26 cellular contexts compared by ENCODE assay signal in genomic region chr2:1602359-1603010, GRCh38.
DNase-seq lines count a peak whose midpoint lies in the region; ATAC-seq and TF ChIP-seq lines count a peak whose summit lies in the region.
"Had no signal": no experiment of that assay in that cellular context is flagged by ENCODE, and none has a peak within 500 bp of the region (broad histone marks: within the 10 kb centered on the region; RNA-seq: fewer than 3 reads in every experiment).

No MANE protein-coding gene starts in this region.

- peak overlapping the region; percentile 21 for H3K4me3 Mint-ChIP-seq in glutamatergic neuron (ENCODE audit: unreplicated experiment)
- H3K4me3 Mint-ChIP-seq: activated CD8-positive, alpha-beta memory T cell treated with anti-CD3 and anti-CD28 coated beads, Interleukin-2, amount 10 ng/mL, durations not matched to agents 7 days and 5 days; activated T-cell treated with anti-CD3 and anti-CD28 coated beads, Interleukin-2, amount 50 U/mL, for 4 hours; B cell; endodermal cell; T-cell had no signal

- H3K4me1 ChIP-seq in BLaER1 (peaks cover 100% of the 10 kb centered on the region), IMR-90 (ENCODE audit: control insufficient read depth, insufficient read depth, low read length) (peaks cover 38% of the 10 kb centered on the region), osteoblast (ENCODE audit: insufficient read depth, low read length) (peaks cover 10% of the 10 kb centered on the region), foreskin keratinocyte (peaks cover 12% of the 10 kb centered on the region)
- H3K4me1 ChIP-seq: pancreas had no signal

- H3K79me1 ChIP-seq in IMR-90 (ENCODE audit: low read depth in 1 of 2, low read length in 2 of 2) = no peaks in the 10 kb centered on the region

- peaks cover 6% of the 10 kb centered on the region for H3K9me3 Mint-ChIP-seq in glutamatergic neuron (ENCODE audit: unreplicated experiment)
- H3K9me3 Mint-ChIP-seq: activated T-cell treated with anti-CD3 and anti-CD28 coated beads, Interleukin-2, amount 50 U/mL, for 4 hours; endodermal cell; T-cell had no signal

- no peaks in the 10 kb centered on the region; the same call in 1 of the 2 replicates for H4K20me1 ChIP-seq in BLaER1
- no peaks in the 10 kb centered on the region; the same call in 1 of the 2 replicates for H4K20me1 ChIP-seq in IMR-90 (ENCODE audit: insufficient read depth, low read length)
- no peaks in the 10 kb centered on the region for H4K20me1 ChIP-seq in osteoblast (ENCODE audit: insufficient read depth, low read length)

- no peak overlapping the region for H4K8ac ChIP-seq in IMR-90 (ENCODE audit: low read depth in 2 of 2, low read length in 2 of 2)

- POLR2A ChIA-PET in IMR-90 (lab: Charles Lee; ENCODE audit: unreplicated experiment) = no interaction called here

- no peak for ATAC-seq in IMR-90 (ENCODE audit: low read depth)
- ATAC-seq in foreskin keratinocyte = no peak
- ATAC-seq in GM21825 (IDR thresholded peaks at IDR 0.05; ENCODE audit: unreplicated experiment) = no peak
- ATAC-seq: activated CD8-positive, alpha-beta memory T cell treated with anti-CD3 and anti-CD28 coated beads, Interleukin-2, amount 10 ng/mL, durations not matched to agents 7 days and 5 days; activated T-cell treated with anti-CD3 and anti-CD28 coated beads, Interleukin-2, amount 50 U/mL, for 4 hours; T-cell had no signal

- BruUV-seq in IMR-90 (replicated peaks; lab: Mats Ljungman, UMichigan) = no TSS peak

- CTCF ChIA-PET in IMR-90 (lab: Yijun Ruan, JAX) = no interaction called here

- no peak overlapping the region for H2BK5ac ChIP-seq in IMR-90 (ENCODE audit: low read depth, low read length, poor library complexity, severe bottlenecking)

- H4K5ac ChIP-seq in IMR-90 (ENCODE audit: low read depth, low read length) = no peak overlapping the region

- H3K23ac ChIP-seq in IMR-90 (ENCODE audit: low read depth, low read length) = no peak overlapping the region

- H3K4ac ChIP-seq in IMR-90 (ENCODE audit: low read depth, low read length) = peak overlapping the region; percentile 36; the same call in 1 of the 2 replicates

- no peak overlapping the region; the same call in none of the 2 replicates for H2BK120ac ChIP-seq in IMR-90 (ENCODE audit: low read depth, low read length)

- peak overlapping the region; percentile 21; the same call in 1 of the 2 replicates for H4K91ac ChIP-seq in IMR-90 (ENCODE audit: insufficient read depth, low read depth, low read length)

- WGBS in IMR-90 (ENCODE audit: extremely low coverage in 2 of 2, insufficient read length in 1 of 2), 2 experiments = 94% methylated on average over 4 of the region's 14 CpGs; no CpG with 5 or more reads in 1 of the 2 experiments

- no peaks in the 10 kb centered on the region for H3K79me2 ChIP-seq in osteoblast (ENCODE audit: insufficient read depth, low read length)

- H2AFZ ChIP-seq in IMR-90 (replicated peaks; ENCODE audit: low read length, poor library complexity) (no peak overlapping the region), osteoblast (ENCODE audit: low read length) (no peak overlapping the region)

- peaks cover 3% of the 10 kb centered on the region for H3K27me3 Mint-ChIP-seq in glutamatergic neuron (ENCODE audit: unreplicated experiment)
- H3K27me3 Mint-ChIP-seq: activated CD8-positive, alpha-beta memory T cell treated with anti-CD3 and anti-CD28 coated beads, Interleukin-2, amount 10 ng/mL, durations not matched to agents 7 days and 5 days had no signal

- peaks cover 28% of the 10 kb centered on the region for H3K9me1 ChIP-seq in IMR-90 (ENCODE audit: insufficient read depth, low read length)

- H2AK9ac ChIP-seq in IMR-90 (replicated peaks; ENCODE audit: low read depth, low read length, poor library complexity) = no peak overlapping the region

- no peak overlapping the region for H3K14ac ChIP-seq in IMR-90 (replicated peaks; ENCODE audit: low read depth, low read length)

- in situ Hi-C loops in IMR-90 (cut with MboI; ENCODE audit: low sequenced_read_pairs) = no loop called here

- H3K36me3 ChIP-seq in BLaER1 (no peaks in the 10 kb centered on the region), IMR-90 (ENCODE audit: control insufficient read depth, insufficient read depth, low read length) (no peaks in the 10 kb centered on the region), osteoblast (ENCODE audit: insufficient read depth, low read length) (no peaks in the 10 kb centered on the region)
- H3K36me3 ChIP-seq: pancreas had no signal

- peaks cover 15% of the 10 kb centered on the region for H3K4me1 Mint-ChIP-seq in glutamatergic neuron (ENCODE audit: low read depth, unreplicated experiment)
- H3K4me1 Mint-ChIP-seq: activated CD8-positive, alpha-beta memory T cell treated with anti-CD3 and anti-CD28 coated beads, Interleukin-2, amount 10 ng/mL, durations not matched to agents 7 days and 5 days; T-cell had no signal

- no peak overlapping the region for H3K27ac ChIP-seq in BLaER1
- H3K27ac ChIP-seq in IMR-90 (ENCODE audit: insufficient read depth, low read length) = no peak overlapping the region
- H3K27ac ChIP-seq in osteoblast (ENCODE audit: low read depth, low read length) = no peak overlapping the region
- no peak overlapping the region for H3K27ac ChIP-seq in foreskin keratinocyte
- H3K27ac ChIP-seq: pancreas had no signal

- H3K27ac Mint-ChIP-seq in glutamatergic neuron (ENCODE audit: unreplicated experiment) = no peak overlapping the region
- H3K27ac Mint-ChIP-seq: activated CD8-positive, alpha-beta memory T cell treated with anti-CD3 and anti-CD28 coated beads, Interleukin-2, amount 10 ng/mL, durations not matched to agents 7 days and 5 days; B cell; endodermal cell; T-cell had no signal

- H2BK15ac ChIP-seq in IMR-90 (ENCODE audit: low read depth, low read length) = no peak overlapping the region; the same call in 2 of the 3 replicates

- H3K4me3 ChIP-seq in BLaER1 (no peak overlapping the region), IMR-90 (ENCODE audit: insufficient read depth, low read depth, low read length) (no peak overlapping the region), osteoblast (ENCODE audit: insufficient read depth, low read length) (no peak overlapping the region)
- H3K4me3 ChIP-seq: lung, pancreas, smooth muscle cell had no signal

- TF ChIP-seq CTCF in IMR-90 (conservative IDR thresholded peaks at IDR 0.05; ENCODE audit: low read depth, low read length) (no peak), glutamatergic neuron (IDR thresholded peaks at IDR 0.05; ENCODE audit: partially characterized antibody, unreplicated experiment) (no peak), osteoblast (IDR thresholded peaks at IDR 0.05; ENCODE audit: extremely low read depth, low read depth, low read length) (no peak), foreskin keratinocyte (conservative IDR thresholded peaks at IDR 0.05) (no peak)

- peak overlapping the region; percentile 44 for H3K4me2 ChIP-seq in BLaER1
- H3K4me2 ChIP-seq in IMR-90 (ENCODE audit: low read depth, low read length) = no peak overlapping the region
- no peak overlapping the region for H3K4me2 ChIP-seq in osteoblast (ENCODE audit: insufficient read depth, low read length)
- H3K4me2 ChIP-seq: smooth muscle cell had no signal

- H3K9ac ChIP-seq in BLaER1 (no peak overlapping the region), IMR-90 (ENCODE audit: low read depth, low read length) (no peak overlapping the region)

- dilution Hi-C loops in IMR-90 (cut with HindIII; ENCODE audit: low sequenced_read_pairs, unreplicated experiment) = no loop called here

- no peak for TF ChIP-seq POLR2A in IMR-90 (IDR thresholded peaks at IDR 0.05; ENCODE audit: low read depth, low read length)

- no peak overlapping the region; the same call in 1 of the 2 replicates for H2BK20ac ChIP-seq in IMR-90 (ENCODE audit: low read depth, low read length)

- H3K9me3 ChIP-seq in BLaER1 = no peaks in the 10 kb centered on the region
- H3K9me3 ChIP-seq in IMR-90 (ENCODE audit: control insufficient read depth, insufficient read depth, low read length) = no peaks in the 10 kb centered on the region
- no peaks in the 10 kb centered on the region for H3K9me3 ChIP-seq in osteoblast (ENCODE audit: low read depth, low read length)
- H3K9me3 ChIP-seq: pancreas had no signal

- H3K27me3 ChIP-seq in BLaER1 = no peaks in the 10 kb centered on the region
- no peaks in the 10 kb centered on the region for H3K27me3 ChIP-seq in IMR-90 (ENCODE audit: control insufficient read depth, insufficient read depth, low read length)
- H3K27me3 ChIP-seq in osteoblast (ENCODE audit: insufficient read depth, low read length) = peaks cover 29% of the 10 kb centered on the region
- H3K27me3 ChIP-seq in foreskin keratinocyte = peaks cover 19% of the 10 kb centered on the region
- H3K27me3 ChIP-seq: pancreas had no signal

- no peak overlapping the region for H3K18ac ChIP-seq in IMR-90 (ENCODE audit: low read depth, low read length)

- H3K56ac ChIP-seq in IMR-90 (ENCODE audit: extremely low read depth, insufficient read depth, low read length) = no peak overlapping the region

- H2AK5ac ChIP-seq in IMR-90 (ENCODE audit: low read depth, low read length) = no peak overlapping the region

- no peak for TF ChIP-seq RAD21 in IMR-90 (IDR thresholded peaks at IDR 0.05; ENCODE audit: low read length)

- DNase-seq in IMR-90 = no peak
- DNase-seq in glutamatergic neuron = no peak
- DNase-seq in osteoblast (ENCODE audit: insufficient read length, low spot score, missing footprints) = peak; percentile 68
- DNase-seq in NOMO-1 treated with dmso at 0.1 percent for 144 hours (lab: John Stamatoyannopoulos, UW; ENCODE audit: unreplicated experiment) = no peak
- DNase-seq in foreskin keratinocyte = no peak
- DNase-seq: ACHN; activated CD4-positive, CD25-positive, alpha-beta regulatory T cell; activated CD8-positive, alpha-beta memory T cell treated with anti-CD3 and anti-CD28 coated beads, Interleukin-2, amount 10 ng/mL, durations not matched to agents 7 days and 5 days; activated naive CD4-positive, alpha-beta T cell; activated T-cell treated with anti-CD3 and anti-CD28 coated beads, Interleukin-2, amount 50 U/mL, for 4 hours; dermis blood vessel endothelial cell; DMS 273 treated with DMSO at 0.1 percent for 48 hours; MV-4-11; NCI-H146; NCI-H2107; NCI-H82; pancreas; retina; stimulated activated naive CD4-positive, alpha-beta T cell; T-cell had no signal

- intact Hi-C loops in IMR-90 (cut with micrococcal nuclease) = no loop called here

- no peaks in the 10 kb centered on the region for H3K36me3 Mint-ChIP-seq in glutamatergic neuron (ENCODE audit: unreplicated experiment)
- H3K36me3 Mint-ChIP-seq: activated CD8-positive, alpha-beta memory T cell treated with anti-CD3 and anti-CD28 coated beads, Interleukin-2, amount 10 ng/mL, durations not matched to agents 7 days and 5 days; T-cell had no signal

TF ChIP-seq in IMR-90, 13 proteins besides CTCF, POLR2A, EP300 and RAD21 (continues in another document):
- TF ChIP-seq SMC3 (IDR thresholded peaks at IDR 0.05; ENCODE audit: low read depth, low read length) (no peak), FOS (IDR thresholded peaks at IDR 0.05; ENCODE audit: low read depth, low read length) (no peak), MAZ (IDR thresholded peaks at IDR 0.05; ENCODE audit: borderline replicate concordance, low read depth, low read length) (no peak), MAFK (IDR thresholded peaks at IDR 0.05; ENCODE audit: low read depth, low read length) (no peak), BHLHE40 (IDR thresholded peaks at IDR 0.05; ENCODE audit: low read depth, low read length) (no peak), CEBPB (IDR thresholded peaks at IDR 0.05; ENCODE audit: low read depth, low read length) (no peak)
